ENCODE assay signal across 8 cellular contexts in genomic region chr19:42270346-42271044, GRCh38. TPM values are rescaled to one million over a fixed set of nuclear protein-coding genes. Genes with fewer than 3 reads are reported as not detected.
DNase-seq lines count a peak whose midpoint lies in the region; ATAC-seq and TF ChIP-seq lines count a peak whose summit lies in the region.

No MANE protein-coding gene starts in this region.

- peak overlapping the region; percentile 94 for H3K27ac ChIP-seq in CD8-positive, alpha-beta memory T cell (ENCODE audit: low read depth, low read length)
- H3K27ac ChIP-seq in KMS-11 = peak overlapping the region; percentile 86
- peak overlapping the region; percentile 98 for H3K27ac ChIP-seq in muscle layer of duodenum (ENCODE audit: low read length)
- H3K27ac ChIP-seq in substantia nigra (ENCODE audit: low read depth, low read length, poor library complexity, severe bottlenecking) = peak overlapping the region; percentile 83

- H3K4me3 Mint-ChIP-seq in CD8-positive, alpha-beta memory T cell = peak overlapping the region in 3 of 7 donors; percentile 83 to 91 (median 89)

- POLR2A ChIA-PET in CD8-positive, alpha-beta memory T cell (lab: Charles Lee) = interaction anchor here (0.6 to 2.5 kb wide), 11 partner anchors 9 to 71 kb away, joined by 3 to 13 read pairs (median 5); partner anchors contain the start of genes GSK3A and ZNF526

- peaks cover 1 to 34% (median 6%) of the 10 kb centered on the region in 3 donors for H3K36me3 Mint-ChIP-seq in CD8-positive, alpha-beta memory T cell

- TF ChIP-seq CTCF in KMS-11 (conservative IDR thresholded peaks at IDR 0.05; ENCODE audit: low read depth, low read length) = no peak

- H4K20me1 ChIP-seq in KMS-11 (ENCODE audit: insufficient read depth) = no peaks in the 10 kb centered on the region

- peak; percentile 69 to 85 (median 74) for DNase-seq in CD8-positive, alpha-beta memory T cell
- peak; percentile 44 to 50 for DNase-seq in activated CD4-positive, alpha-beta T cell treated with anti-CD3 and anti-CD28 coated beads for 4 hours
- peak; percentile 57 for DNase-seq in effector CD8-positive, alpha-beta T cell (lab: John Stamatoyannopoulos, UW)
- DNase-seq in substantia nigra (lab: John Stamatoyannopoulos, UW) = peak in 31 of 49 donors; percentile 19 to 88 (median 50)
- DNase-seq in epidermal melanocyte (ENCODE audit: insufficient read length, low spot score) = no peak

- H3K36me3 ChIP-seq in CD8-positive, alpha-beta memory T cell (ENCODE audit: insufficient read depth, low read length) = peaks cover 6% of the 10 kb centered on the region
- H3K36me3 ChIP-seq in KMS-11 (ENCODE audit: insufficient read depth) (no peaks in the 10 kb centered on the region), muscle layer of duodenum (ENCODE audit: control insufficient read depth in 1 of 2, insufficient read depth in 2 of 2, low read length in 2 of 2) (peaks cover 6 to 46% of the 10 kb centered on the region in 2 donors)

- H3K27ac Mint-ChIP-seq in CD8-positive, alpha-beta memory T cell = peak overlapping the region in 6 of 8 donors; percentile 95 to 100 (median 98)

- peaks cover 30% of the 10 kb centered on the region; the same call in 1 of the 2 replicates for H3K79me2 ChIP-seq in KMS-11 (ENCODE audit: insufficient read depth, low read depth)

- peaks cover 0 to 4% of the 10 kb centered on the region in 2 donors for H3K27me3 Mint-ChIP-seq in CD8-positive, alpha-beta memory T cell

- peaks cover 29% of the 10 kb centered on the region for H3K4me1 ChIP-seq in CD8-positive, alpha-beta memory T cell (ENCODE audit: insufficient read depth, low read length)
- H3K4me1 ChIP-seq in KMS-11 (ENCODE audit: low read depth, poor library complexity, severe bottlenecking) = peaks cover 15% of the 10 kb centered on the region
- H3K4me1 ChIP-seq in muscle layer of duodenum (ENCODE audit: control insufficient read depth in 1 of 2, insufficient read depth in 2 of 2, low read length in 2 of 2) = peaks cover 10 to 38% of the 10 kb centered on the region in 2 donors

- peak overlapping the region; percentile 72 for H3K4me2 ChIP-seq in KMS-11

- H3K4me3 ChIP-seq in CD8-positive, alpha-beta memory T cell (ENCODE audit: low read length) = peak overlapping the region; percentile 66
- H3K4me3 ChIP-seq in KMS-11 (IDR thresholded peaks at IDR 0.05; ENCODE audit: insufficient read depth, low read depth, low read length) = no peak overlapping the region
- H3K4me3 ChIP-seq in muscle layer of duodenum (ENCODE audit: low read depth in 1 of 2, low read length in 2 of 2) = peak overlapping the region; percentile 73 to 81

- H2AFZ ChIP-seq in KMS-11 (ENCODE audit: low read depth) = peak overlapping the region; percentile 59; the same call in 1 of the 2 replicates

- peak overlapping the region; percentile 76 for H3K9ac ChIP-seq in KMS-11

- CTCF ChIA-PET in CD8-positive, alpha-beta memory T cell (lab: Charles Lee) = interaction anchor here (0.6 to 2.5 kb wide), 8 partner anchors 9 to 257 kb away, joined by 3 to 33 read pairs (median 4); no protein-coding TSS in a partner anchor

- no peaks in the 10 kb centered on the region for H3K9me3 Mint-ChIP-seq in CD8-positive, alpha-beta memory T cell

- no peak for ATAC-seq in GM18858 (IDR thresholded peaks at IDR 0.05; ENCODE audit: unreplicated experiment)

- H3K9me3 ChIP-seq in CD8-positive, alpha-beta memory T cell (ENCODE audit: low read length) = no peaks in the 10 kb centered on the region
- H3K9me3 ChIP-seq in muscle layer of duodenum (ENCODE audit: control insufficient read depth in 1 of 2, low read length in 2 of 2) = no peaks in the 10 kb centered on the region

- no peaks in the 10 kb centered on the region for H3K27me3 ChIP-seq in CD8-positive, alpha-beta memory T cell (ENCODE audit: insufficient read depth, low read length, poor library complexity, severe bottlenecking)
- H3K27me3 ChIP-seq in KMS-11 (ENCODE audit: insufficient read depth, low read depth) = no peaks in the 10 kb centered on the region
- no peaks in the 10 kb centered on the region for H3K27me3 ChIP-seq in muscle layer of duodenum (ENCODE audit: low read depth, low read length)

- H3K4me1 Mint-ChIP-seq in CD8-positive, alpha-beta memory T cell = peaks cover 27 to 40% (median 38%) of the 10 kb centered on the region in 3 donors

RNA-seq across cellular contexts. Expression of gene CIC, which starts 1.4 kb away (rescaled TPM):
- 10 to 100 TPM; 53.9 to 60.4 TPM for total RNA-seq in CD8-positive, alpha-beta memory T cell
- 2.7 TPM for polyA plus RNA-seq in CD8-positive, alpha-beta memory T cell

RNA-seq across cellular contexts. Expression of gene ERF, which starts 15.6 kb away (rescaled TPM):
- total RNA-seq in CD8-positive, alpha-beta memory T cell = 10 to 100 TPM; 58.7 to 64.7 TPM
- polyA plus RNA-seq in CD8-positive, alpha-beta memory T cell = 5.1 TPM

RNA-seq across cellular contexts. Expression of gene GSK3A, which starts 28.1 kb away (rescaled TPM):
- 10 to 100 TPM; 52.9 to 53.5 TPM for total RNA-seq in CD8-positive, alpha-beta memory T cell
- polyA plus RNA-seq in CD8-positive, alpha-beta memory T cell = 23.8 TPM

RNA-seq across cellular contexts. Expression of gene PRR19, which starts 31.4 kb away (rescaled TPM):
- total RNA-seq in CD8-positive, alpha-beta memory T cell = 1 to 10 TPM in 1 of 2 experiments, under 1 TPM in 1; 0.73 to 1.0 TPM
- polyA plus RNA-seq in CD8-positive, alpha-beta memory T cell = 0.64 TPM

RNA-seq across cellular contexts. Expression of gene PAFAH1B3, which starts 31.9 kb away (rescaled TPM):
- total RNA-seq in CD8-positive, alpha-beta memory T cell = 10 to 100 TPM; 48.1 to 48.9 TPM
- 36.9 TPM for polyA plus RNA-seq in CD8-positive, alpha-beta memory T cell
